ENCODE assay signal across 8 cellular contexts in genomic region chr5:32613050-32613672, GRCh38. TPM values are rescaled to one million over a fixed set of nuclear protein-coding genes. Genes with fewer than 3 reads are reported as not detected.
DNase-seq lines count a peak whose midpoint lies in the region; ATAC-seq, FAIRE-seq and TF ChIP-seq lines count a peak whose summit lies in the region.

No MANE protein-coding gene starts in this region.

- no peak for TF ChIP-seq EP300 in gastroesophageal sphincter (IDR thresholded peaks at IDR 0.05)
- TF ChIP-seq EP300 in tibial nerve (IDR thresholded peaks at IDR 0.05): peak in 1 of 2 donors; percentile 26

- H3K79me2 ChIP-seq in MM.1S (ENCODE audit: low read length): no peaks in the 10 kb centered on the region

- peaks cover 31% of the 10 kb centered on the region for H3F3A ChIP-seq in MM.1S (ENCODE audit: insufficient read depth, low read length)

- TF ChIP-seq POLR2A in gastroesophageal sphincter (IDR thresholded peaks at IDR 0.05) (no peak), tibial nerve (IDR thresholded peaks at IDR 0.05) (no peak)

- no peak overlapping the region for H3K9ac ChIP-seq in MM.1S (ENCODE audit: low read length)

- peaks cover 8% of the 10 kb centered on the region; the same call in 1 of the 2 replicates for H3K4me1 ChIP-seq in MM.1S (ENCODE audit: low read length)
- H3K4me1 ChIP-seq in gastroesophageal sphincter: peaks cover 0 to 20% (median 0%) of the 10 kb centered on the region in 3 donors
- H3K4me1 ChIP-seq in pancreas: peaks cover 0 to 4% (median 0%) of the 10 kb centered on the region in 3 donors
- peaks cover 0 to 13% (median 4%) of the 10 kb centered on the region in 4 donors for H3K4me1 ChIP-seq in tibial nerve

- H3K36me3 ChIP-seq in MM.1S (replicated peaks; ENCODE audit: insufficient read depth, low read length): no peaks in the 10 kb centered on the region
- H3K36me3 ChIP-seq in gastroesophageal sphincter: peaks cover 0 to 2% of the 10 kb centered on the region in 2 donors
- no peaks in the 10 kb centered on the region for H3K36me3 ChIP-seq in pancreas
- H3K36me3 ChIP-seq in tibial nerve: peaks cover 0 to under 1% (median 0%) of the 10 kb centered on the region in 3 donors

- WGBS in gastroesophageal sphincter (ENCODE audit: low coverage in 1 of 2), 2 donors: 3 to 11% methylated on average over 6 to 10 of the region's 10 CpGs
- WGBS in pancreas, 2 donors: 2 to 6% methylated on average over 10 of the region's 10 CpGs
- 8 to 9% methylated on average over 10 of the region's 10 CpGs for WGBS in tibial nerve, 2 donors

- no peaks in the 10 kb centered on the region for H3K9me2 ChIP-seq in MM.1S (replicated peaks; ENCODE audit: insufficient read depth, low read length)

- intact Hi-C loops in pancreas (cut with DNase I): loop anchor here in 2 of 3 donors (10.0 kb wide), 2 partner anchors 118 to 128 kb away; no protein-coding TSS in a partner anchor

- H3K27ac ChIP-seq in MM.1S (ENCODE audit: low read length) (peak overlapping the region; percentile 1; the same call in 1 of the 2 replicates), gastroesophageal sphincter (no peak overlapping the region), pancreas (no peak overlapping the region), tibial nerve (no peak overlapping the region)

- no peak overlapping the region for H2AFZ ChIP-seq in MM.1S (ENCODE audit: low read length)

- H4K20me1 ChIP-seq in MM.1S (ENCODE audit: insufficient read depth, low read length): no peaks in the 10 kb centered on the region

- peak; percentile 57 for ATAC-seq in GM21717 (IDR thresholded peaks at IDR 0.05; ENCODE audit: unreplicated experiment)
- peak; percentile 80 for ATAC-seq in gastroesophageal sphincter
- peak; percentile 84 to 98 (median 94) for ATAC-seq in pancreas

- H3K4me2 ChIP-seq in MM.1S (ENCODE audit: low read depth, low read length): no peak overlapping the region

- H3K9me3 ChIP-seq in MM.1S (replicated peaks; ENCODE audit: insufficient read depth, low read length) (no peaks in the 10 kb centered on the region), gastroesophageal sphincter (no peaks in the 10 kb centered on the region), pancreas (no peaks in the 10 kb centered on the region), tibial nerve (no peaks in the 10 kb centered on the region)

- no peaks in the 10 kb centered on the region for H3K27me3 ChIP-seq in MM.1S (replicated peaks; ENCODE audit: insufficient read depth, low read length)
- no peaks in the 10 kb centered on the region for H3K27me3 ChIP-seq in gastroesophageal sphincter
- H3K27me3 ChIP-seq in pancreas: no peaks in the 10 kb centered on the region
- no peaks in the 10 kb centered on the region for H3K27me3 ChIP-seq in tibial nerve

- peak; percentile 88 for FAIRE-seq in pancreas (lab: Jason Lieb, UNC)

- TF ChIP-seq CTCF in MM.1S (IDR thresholded peaks at IDR 0.05; ENCODE audit: low read length): peak; percentile 88
- peak; percentile 84 to 92 (median 86) for TF ChIP-seq CTCF in gastroesophageal sphincter (IDR thresholded peaks at IDR 0.05)
- peak; percentile 75 to 87 (median 78) for TF ChIP-seq CTCF in pancreas (IDR thresholded peaks at IDR 0.05)
- peak; percentile 80 to 92 (median 84) for TF ChIP-seq CTCF in tibial nerve (IDR thresholded peaks at IDR 0.05)

- peak; percentile 59 for DNase-seq in DMS114 treated with DMSO at 0.1 percent for 48 hours (lab: John Stamatoyannopoulos, UW; ENCODE audit: unreplicated experiment)
- peak; percentile 81 for DNase-seq in MM.1S
- DNase-seq in SHP77 treated with DMSO at 0.1 percent for 48 hours (lab: John Stamatoyannopoulos, UW): peak; percentile 51
- DNase-seq in activated effector memory CD4-positive, alpha-beta T cell treated with anti-CD3 and anti-CD28 coated beads, Interleukin-2, amount 50 U/mL, for 16 hours: peak; percentile 94
- DNase-seq in pancreas: peak; percentile 54 to 91 (median 78)
- peak; percentile 82 to 97 for DNase-seq in tibial nerve (ENCODE audit: low spot score in 2 of 2)

- H3K4me3 ChIP-seq in MM.1S (ENCODE audit: low read length) (no peak overlapping the region), gastroesophageal sphincter (no peak overlapping the region), pancreas (no peak overlapping the region), tibial nerve (no peak overlapping the region)

RNA-seq across cellular contexts. Expression of gene SUB1, which starts 27.8 kb away (rescaled TPM):
- total RNA-seq in gastroesophageal sphincter (100 to 1,000 TPM; 122 to 221 (median 149) TPM), pancreas (10 to 100 TPM; 42.5 to 91.7 (median 62.2) TPM), tibial nerve (100 to 1,000 TPM in 1 of 4 donors, 10 to 100 TPM in 3; 78.0 to 110 (median 88.6) TPM)
- polyA plus RNA-seq in pancreas: 10 to 100 TPM; 50.7 to 87.1 TPM
